9 cellular contexts compared by ENCODE assay signal in genomic region chr18:61606068-61606660, GRCh38.
DNase-seq lines count a peak whose midpoint lies in the region; ATAC-seq, FAIRE-seq and TF ChIP-seq lines count a peak whose summit lies in the region.
"Had no signal": no experiment of that assay in that cellular context is flagged by ENCODE, and none has a peak within 500 bp of the region (broad histone marks: within the 10 kb centered on the region; RNA-seq: fewer than 3 reads in every experiment).

No MANE protein-coding gene starts in this region.

- H3K4me1 ChIP-seq in RWPE2 (ENCODE audit: insufficient read depth, poor library complexity, severe bottlenecking), result peaks cover 12% of the 10 kb centered on the region
- no peaks in the 10 kb centered on the region for H3K4me1 ChIP-seq in small intestine (ENCODE audit: control insufficient read depth in 2 of 2, insufficient read depth in 1 of 2, low read depth in 1 of 2, low read length in 1 of 2)

- FAIRE-seq in small intestine (lab: Jason Lieb, UNC), result no peak

- peak; percentile 41 for ATAC-seq in RWPE2 (ENCODE audit: low read depth)
- no peak for ATAC-seq in GM18520 (IDR thresholded peaks at IDR 0.05; ENCODE audit: unreplicated experiment)
- no peak for ATAC-seq in GM21526 (IDR thresholded peaks at IDR 0.05; ENCODE audit: low FRiP score, unreplicated experiment)

- 50 to 71% (median 71%) methylated on average over 17 of the region's 17 CpGs for WGBS in small intestine, 3 donors

- H3K27ac ChIP-seq in RWPE2 (ENCODE audit: poor library complexity, severe bottlenecking), result peak overlapping the region; percentile 87
- H3K27ac ChIP-seq in small intestine (ENCODE audit: low read depth in 1 of 2, low read length in 1 of 2), result peak overlapping the region in 1 of 2 donors; percentile 56

- peaks cover 22% of the 10 kb centered on the region for H3K9me3 Mint-ChIP-seq in nephron progenitor cell

- H3K4me1 Mint-ChIP-seq in nephron progenitor cell, result peaks cover 22% of the 10 kb centered on the region
- H3K4me1 Mint-ChIP-seq: naive B cell had no signal

- TF ChIP-seq CTCF in AG10803 (conservative IDR thresholded peaks at IDR 0.05; ENCODE audit: low read length) (0 out of 2 replicates have a peak, but pooled peaks have one; percentile 1), RWPE2 (IDR thresholded peaks at IDR 0.05; ENCODE audit: poor library complexity, severe bottlenecking) (no peak), fibroblast of pulmonary artery (IDR thresholded peaks at IDR 0.05; ENCODE audit: low read length, missing control alignments) (no peak), nephron progenitor cell (IDR thresholded peaks at IDR 0.05) (no peak)

- peaks cover 14% of the 10 kb centered on the region for H3K36me3 ChIP-seq in RWPE2 (ENCODE audit: low read depth)
- H3K36me3 ChIP-seq in small intestine (ENCODE audit: control insufficient read depth in 2 of 2, insufficient read depth in 2 of 2, low read length in 2 of 2), result no peaks in the 10 kb centered on the region

- H3K36me3 Mint-ChIP-seq in nephron progenitor cell (ENCODE audit: low read depth), result no peaks in the 10 kb centered on the region
- H3K36me3 Mint-ChIP-seq: naive B cell had no signal

- H3K9me3 ChIP-seq in RWPE2 (ENCODE audit: severe bottlenecking) (peaks cover 4% of the 10 kb centered on the region), small intestine (ENCODE audit: control insufficient read depth, low read depth) (no peaks in the 10 kb centered on the region)

- peak overlapping the region; percentile 46 for H3K4me3 Mint-ChIP-seq in nephron progenitor cell
- H3K4me3 Mint-ChIP-seq: naive B cell had no signal

- peaks cover 70% of the 10 kb centered on the region for H3K27me3 Mint-ChIP-seq in nephron progenitor cell (ENCODE audit: low read depth, poor library complexity)

- in situ Hi-C loops in KBM-7 (cut with MboI; ENCODE audit: low pct_unique_long_range_greater_than_20kb, low sequenced_read_pairs), result no loop called here

- H3K4me3 ChIP-seq in AG10803 (ENCODE audit: low read length) (peak overlapping the region; percentile 50), RWPE2 (ENCODE audit: severe bottlenecking) (peak overlapping the region; percentile 43), fibroblast of pulmonary artery (replicated peaks; ENCODE audit: low read depth, low read length) (peak overlapping the region; percentile 42), small intestine (ENCODE audit: low read depth in 1 of 2, low read length in 2 of 2) (no peak overlapping the region)

- H3K27me3 ChIP-seq in RWPE2 (ENCODE audit: insufficient read depth, poor library complexity, severe bottlenecking), result no peaks in the 10 kb centered on the region
- no peaks in the 10 kb centered on the region for H3K27me3 ChIP-seq in small intestine (ENCODE audit: control insufficient read depth in 2 of 2, insufficient read depth in 2 of 2, low read length in 2 of 2)

- no peak overlapping the region for H3K27ac Mint-ChIP-seq in nephron progenitor cell
- H3K27ac Mint-ChIP-seq: naive B cell had no signal

- DNase-seq in AG10803 (ENCODE audit: low read depth) (peak; percentile 68), RWPE2 (ENCODE audit: low spot score) (no peak), fibroblast of pulmonary artery (ENCODE audit: low read depth) (peak; percentile 54), nephron progenitor cell (peak; percentile 63), KBM-7 (no peak), small intestine (no peak)
- DNase-seq: naive B cell had no signal

Comparison
In these comparisons a context has a peak if more than half of its experiments do, and no peak if none do; other contexts are left out.
1. DNase-seq: peak in AG10803 (single experiment), fibroblast of pulmonary artery (single experiment) and nephron progenitor cell (single experiment); none in RWPE2 (single experiment), KBM-7 (single experiment) and small intestine (single experiment).
2. H3K4me3 ChIP-seq: peak in AG10803 (single experiment), RWPE2 (single experiment) and fibroblast of pulmonary artery (single experiment); none in small intestine (0 of 2).